ENCODE assay signal across 30 cellular contexts in genomic region chr10:117926491-117926890, GRCh38.
DNase-seq lines count a peak whose midpoint lies in the region; ATAC-seq, FAIRE-seq and TF ChIP-seq lines count a peak whose summit lies in the region.
"Had no signal": no experiment of that assay in that cellular context is flagged by ENCODE, and none has a peak within 500 bp of the region (broad histone marks: within the 10 kb centered on the region; RNA-seq: fewer than 3 reads in every experiment).

No MANE protein-coding gene starts in this region.

- H3K9ac ChIP-seq in BLaER1 treated with 17β-estradiol and CSF1 and Interleukin-3, amounts not matched to agents 10 nM and 100 nM, result no peak overlapping the region
- no peak overlapping the region for H3K9ac ChIP-seq in SK-N-MC (ENCODE audit: insufficient read length)

- H3K27me3 ChIP-seq in BLaER1 treated with 17β-estradiol and CSF1 and Interleukin-3, amounts not matched to agents 10 nM and 100 nM, result no peaks in the 10 kb centered on the region
- H3K27me3 ChIP-seq: body of pancreas, sigmoid colon, thyroid gland, vagina had no signal

- H3K36me3 ChIP-seq in BLaER1 treated with 17β-estradiol and CSF1 and Interleukin-3, amounts not matched to agents 10 nM and 100 nM, result no peaks in the 10 kb centered on the region
- no peaks in the 10 kb centered on the region for H3K36me3 ChIP-seq in SK-N-MC (ENCODE audit: insufficient read depth, low read length)
- H3K36me3 ChIP-seq: esophagus muscularis mucosa, gastroesophageal sphincter, sigmoid colon, stomach, thyroid gland, vagina had no signal

- in situ Hi-C loops in KBM-7 (cut with MboI; ENCODE audit: low pct_unique_long_range_greater_than_20kb, low sequenced_read_pairs), result no loop called here

- H3K4me3 ChIP-seq in BLaER1 treated with 17β-estradiol and CSF1 and Interleukin-3, amounts not matched to agents 10 nM and 100 nM, result no peak overlapping the region
- H3K4me3 ChIP-seq in SK-N-MC (no peak overlapping the region), fibroblast of pulmonary artery (replicated peaks; ENCODE audit: low read depth, low read length) (no peak overlapping the region)
- H3K4me3 ChIP-seq: body of pancreas, esophagus muscularis mucosa, gastroesophageal sphincter, psoas muscle, sigmoid colon, stomach, thyroid gland, vagina had no signal

- H3K9me3 ChIP-seq in BLaER1 treated with 17β-estradiol and CSF1 and Interleukin-3, amounts not matched to agents 10 nM and 100 nM (replicated peaks in 1 of 11), result no peaks in the 10 kb centered on the region
- no peaks in the 10 kb centered on the region for H3K9me3 ChIP-seq in SK-N-MC (ENCODE audit: low read depth, low read length)
- H3K9me3 ChIP-seq: body of pancreas, esophagus muscularis mucosa, gastroesophageal sphincter, psoas muscle, sigmoid colon, stomach, thyroid gland, vagina had no signal

- intact Hi-C loops in left cardiac atrium (cut with DNase I), result no loop called here

- no peaks in the 10 kb centered on the region for H4K20me1 ChIP-seq in BLaER1 treated with 17β-estradiol and CSF1 and Interleukin-3, amounts not matched to agents 10 nM and 100 nM

- no peak for TF ChIP-seq CTCF in fibroblast of pulmonary artery (IDR thresholded peaks at IDR 0.05; ENCODE audit: low read length, missing control alignments)

- H3K4me1 ChIP-seq in BLaER1 treated with 17β-estradiol and CSF1 and Interleukin-3, amounts not matched to agents 10 nM and 100 nM, result peaks cover 6 to 16% (median 12%) of the 10 kb centered on the region in 10 experiments; a peak in 16 of 20 replicates
- H3K4me1 ChIP-seq: body of pancreas, esophagus muscularis mucosa, gastroesophageal sphincter, psoas muscle, sigmoid colon, stomach, thyroid gland, vagina had no signal

- ATAC-seq in left cardiac atrium, result no peak
- ATAC-seq: activated T-helper 17 cell treated with anti-CD3 and anti-CD28 coated beads, Interleukin-2, amount 50 U/mL, for 72 hours; body of pancreas; gastroesophageal sphincter; natural killer cell treated with Interleukin-12 subunit alpha and Interleukin-12 subunit beta and Interleukin-15 and Interleukin-18, amount 100 ng/mL, for 72 hours; psoas muscle had no signal

- peak overlapping the region in 1 of 11 experiments; percentile 9; a peak in 1 of 22 replicates for H3K27ac ChIP-seq in BLaER1 treated with 17β-estradiol and CSF1 and Interleukin-3, amounts not matched to agents 10 nM and 100 nM
- no peak overlapping the region for H3K27ac ChIP-seq in SK-N-MC
- H3K27ac ChIP-seq: body of pancreas, esophagus muscularis mucosa, gastroesophageal sphincter, psoas muscle, sigmoid colon, stomach, thyroid gland, vagina had no signal

- peak overlapping the region in 9 of 11 experiments; percentile 6 to 58 (median 33); a peak in 11 of 22 replicates for H3K4me2 ChIP-seq in BLaER1 treated with 17β-estradiol and CSF1 and Interleukin-3, amounts not matched to agents 10 nM and 100 nM

- DNase-seq in KBM-7, result peak; percentile 23
- peak; percentile 3 for DNase-seq in SK-N-MC (ENCODE audit: low read depth, low spot score)
- peak; percentile 13 for DNase-seq in fibroblast of pulmonary artery (ENCODE audit: low read depth)
- no peak for DNase-seq in HuH-7.5 (ENCODE audit: low spot score)
- no peak for DNase-seq in urothelium cell line (ENCODE audit: low spot score)
- no peak for DNase-seq in left cardiac atrium
- DNase-seq in DMS 273 (lab: John Stamatoyannopoulos, UW; ENCODE audit: unreplicated experiment), result no peak
- DNase-seq: ACHN; activated CD4-positive, alpha-beta memory T cell treated with anti-CD3 and anti-CD28 coated beads, Interleukin-2, amount 10 ng/mL, durations not matched to agents 7 days and 5 days; activated CD4-positive, CD25-positive, alpha-beta regulatory T cell treated with anti-CD3 and anti-CD28 coated beads, Interleukin-2, amount 50 U/mL, for 72 hours; activated naive CD4-positive, alpha-beta T cell treated with anti-CD3 and anti-CD28 coated beads, Interleukin-2, amount 50 U/mL, for 16 hours; body of pancreas; cerebellar nuclear complex; MM.1S; NCI-H146; NCI-H345; NCI-H774; occipital lobe; psoas muscle; sigmoid colon; stimulated activated CD4-positive, alpha-beta T cell treated with anti-CD3 and anti-CD28 coated beads, Interleukin-4, amount 100 ng/mL, for 1 hour; stomach; T-helper 2 cell; thyroid gland had no signal

- no peak for FAIRE-seq in urothelium cell line (lab: Jason Lieb, UNC)

Comparison
In these comparisons a context has a peak if more than half of its experiments do, and no peak if none do; other contexts are left out.
1. DNase-seq: peak in KBM-7 (single experiment), SK-N-MC (single experiment) and fibroblast of pulmonary artery (single experiment); none in HuH-7.5 (single experiment), urothelium cell line (single experiment), left cardiac atrium (single experiment) and DMS 273 (single experiment).